Comparison of ENCODE assay signal across 22 cellular contexts in genomic region chr20:40449974-40450616, GRCh38.
"Had no signal": no experiment of that assay in that cellular context is flagged by ENCODE, and none has a peak within 500 bp of the region (broad histone marks: within the 10 kb centered on the region; RNA-seq: fewer than 3 reads in every experiment).

No MANE protein-coding gene starts in this region.

- H3K4me2 ChIP-seq: neural progenitor cell had no signal

- H2AFZ ChIP-seq: neural progenitor cell had no signal

- H3K4me1 ChIP-seq: colonic mucosa, lower lobe of right lung, neural progenitor cell, prostate gland, sigmoid colon, stomach, thyroid gland, upper lobe of left lung had no signal

- H3K4me3 ChIP-seq: colonic mucosa, esophagus squamous epithelium, lower lobe of right lung, mucosa of descending colon, neural progenitor cell, prostate gland, sigmoid colon, stomach, thyroid gland, upper lobe of left lung had no signal

- DNase-seq: colonic mucosa; effector CD8-positive, alpha-beta T cell; endodermal cell; esophagus squamous epithelium; head of caudate nucleus; left ventricle myocardium superior; lower lobe of right lung; mucosa of descending colon; naive thymus-derived CD4-positive, alpha-beta T cell; right cardiac atrium; sigmoid colon; stimulated activated CD4-positive, alpha-beta T cell treated with anti-CD3 and anti-CD28 coated beads, Interleukin-2, amount 100 ng/mL, for 24 hours; stimulated activated CD4-positive, alpha-beta T cell treated with anti-CD3 and anti-CD28 coated beads, Interleukin-4, amount 100 ng/mL, for 24 hours; stimulated activated naive CD4-positive, alpha-beta T cell treated with Interleukin-2 at 50 U/mL for 16 hours; stomach; thyroid gland; upper lobe of left lung had no signal

- H3K27me3 ChIP-seq: colonic mucosa, esophagus squamous epithelium, sigmoid colon, thyroid gland, upper lobe of left lung had no signal

- H3K36me3 ChIP-seq: colonic mucosa, esophagus squamous epithelium, lower lobe of right lung, neural progenitor cell, prostate gland, sigmoid colon, stomach, thyroid gland, upper lobe of left lung had no signal

- ATAC-seq: left ventricle myocardium superior; lower lobe of right lung; mucosa of descending colon; naive thymus-derived CD4-positive, alpha-beta T cell; right cardiac atrium; stimulated activated effector memory CD8-positive, alpha-beta T cell treated with anti-CD3 and anti-CD28 coated beads, Interleukin-12 subunit alpha, Interleukin-12 subunit beta, amount 100 ng/mL, for 72 hours had no signal

- H3K27ac Mint-ChIP-seq: dendritic cell treated with granulocyte-macrophage colony-stimulating factor and Interleukin-4, amounts not matched to agents 40 ng/mL and 50 ng/mL, for 4 days; naive thymus-derived CD4-positive, alpha-beta T cell; neural progenitor cell; stimulated activated effector memory CD8-positive, alpha-beta T cell treated with anti-CD3 and anti-CD28 coated beads, Interleukin-12 subunit alpha, Interleukin-12 subunit beta, amount 100 ng/mL, for 72 hours had no signal

- H3K9me3 Mint-ChIP-seq: dendritic cell treated with granulocyte-macrophage colony-stimulating factor and Interleukin-4, amounts not matched to agents 40 ng/mL and 50 ng/mL, for 4 days; endodermal cell; nephron; neural progenitor cell; stimulated activated effector memory CD8-positive, alpha-beta T cell treated with anti-CD3 and anti-CD28 coated beads, Interleukin-12 subunit alpha, Interleukin-12 subunit beta, amount 100 ng/mL, for 72 hours had no signal

- H3K9me3 ChIP-seq: colonic mucosa, esophagus squamous epithelium, lower lobe of right lung, mucosa of descending colon, prostate gland, sigmoid colon, stomach, thyroid gland, upper lobe of left lung had no signal

- H3K27ac ChIP-seq: colonic mucosa, esophagus squamous epithelium, lower lobe of right lung, neural progenitor cell, prostate gland, sigmoid colon, stomach, thyroid gland, upper lobe of left lung had no signal

- H3K36me3 Mint-ChIP-seq: naive thymus-derived CD4-positive, alpha-beta T cell; neural progenitor cell; stimulated activated effector memory CD8-positive, alpha-beta T cell treated with anti-CD3 and anti-CD28 coated beads, Interleukin-12 subunit alpha, Interleukin-12 subunit beta, amount 100 ng/mL, for 72 hours had no signal

- H3K9ac ChIP-seq: neural progenitor cell had no signal

- H3K4me1 Mint-ChIP-seq: naive thymus-derived CD4-positive, alpha-beta T cell; stimulated activated effector memory CD8-positive, alpha-beta T cell treated with anti-CD3 and anti-CD28 coated beads, Interleukin-12 subunit alpha, Interleukin-12 subunit beta, amount 100 ng/mL, for 72 hours had no signal

- H3K4me3 Mint-ChIP-seq: dendritic cell treated with granulocyte-macrophage colony-stimulating factor and Interleukin-4, amounts not matched to agents 40 ng/mL and 50 ng/mL, for 4 days; endodermal cell; naive thymus-derived CD4-positive, alpha-beta T cell; nephron; neural progenitor cell; stimulated activated effector memory CD8-positive, alpha-beta T cell treated with anti-CD3 and anti-CD28 coated beads, Interleukin-12 subunit alpha, Interleukin-12 subunit beta, amount 100 ng/mL, for 72 hours had no signal
